8 cellular contexts compared by ENCODE assay signal in the genomic region with DNA sequence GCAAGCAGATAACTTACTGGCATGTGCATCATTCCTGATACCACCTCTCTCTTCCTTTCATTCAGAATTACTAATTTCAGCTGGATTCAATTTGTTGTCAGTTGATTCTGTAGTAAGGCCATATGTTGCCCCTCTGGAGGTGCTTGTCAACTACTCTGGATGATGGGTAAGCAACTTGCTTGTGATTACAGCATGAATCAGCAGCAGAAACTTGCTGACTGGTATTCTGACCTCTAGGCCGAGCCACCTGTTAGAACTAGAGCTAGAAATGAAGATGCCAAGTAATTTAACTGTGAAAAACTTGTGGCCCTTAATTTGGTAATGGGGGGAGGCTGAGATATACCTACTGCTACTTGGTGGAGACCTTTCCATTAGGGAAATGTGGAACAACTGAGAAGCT. TPM values are rescaled to one million over a fixed set of nuclear protein-coding genes. Genes with fewer than 3 reads are reported as not detected.
A peak's percentile ranks its signal among the peaks of the same experiment; 100 is the strongest.
DNase-seq lines count a peak whose midpoint lies in the region; ATAC-seq and TF ChIP-seq lines count a peak whose summit lies in the region.

No MANE protein-coding gene starts in this region.

- no peak overlapping the region for H3K4me2 ChIP-seq in neural cell (ENCODE audit: low read length)

- H3K9me3 ChIP-seq in endocrine pancreas (ENCODE audit: control insufficient read depth, low read length) (no peaks in the 10 kb centered on the region), neural cell (ENCODE audit: low read length) (no peaks in the 10 kb centered on the region)

- intact Hi-C loops in Calu3 (cut with micrococcal nuclease; ENCODE audit: unreplicated experiment) = loop anchor here (5.0 kb wide), 1 partner anchor 42 kb away; the partner anchor contains the start of gene DYNLL1

- no peaks in the 10 kb centered on the region for H3F3A ChIP-seq in neural cell (ENCODE audit: insufficient read depth, low read length, poor library complexity, severe bottlenecking)

- H2AFZ ChIP-seq in neural cell (ENCODE audit: low read depth, low read length) = no peak overlapping the region

- no peaks in the 10 kb centered on the region for H3K9me2 ChIP-seq in neural cell (ENCODE audit: insufficient read depth, low read length)

- H3K4me1 ChIP-seq in endocrine pancreas (ENCODE audit: control insufficient read depth, insufficient read depth, low read length) = peaks cover 30% of the 10 kb centered on the region

- peaks cover 87% of the 10 kb centered on the region for H3K79me2 ChIP-seq in neural cell (replicated peaks; ENCODE audit: insufficient read depth, low read length)

- H3K27me3 Mint-ChIP-seq in Calu3 (ENCODE audit: unreplicated experiment) (no peaks in the 10 kb centered on the region), osteocyte (ENCODE audit: unreplicated experiment) (no peaks in the 10 kb centered on the region)

- no peak for ATAC-seq in GM19397 (IDR thresholded peaks at IDR 0.05; ENCODE audit: unreplicated experiment)
- ATAC-seq in GM18498 (IDR thresholded peaks at IDR 0.05; ENCODE audit: unreplicated experiment) = no peak

- H3K36me3 ChIP-seq in endocrine pancreas (ENCODE audit: control insufficient read depth, insufficient read depth, low read length) = no peaks in the 10 kb centered on the region
- no peaks in the 10 kb centered on the region for H3K36me3 ChIP-seq in neural cell (ENCODE audit: insufficient read depth, low read length)

- H3K9ac ChIP-seq in endocrine pancreas (ENCODE audit: control insufficient read depth, insufficient read depth, low read length) = no peak overlapping the region
- H3K9ac ChIP-seq in neural cell (ENCODE audit: low read length) = no peak overlapping the region

- H3K4me1 Mint-ChIP-seq in Calu3 (ENCODE audit: low read depth, unreplicated experiment) (peaks cover 21% of the 10 kb centered on the region), osteocyte (ENCODE audit: unreplicated experiment) (peaks cover 40% of the 10 kb centered on the region)

- no peaks in the 10 kb centered on the region for H3K27me3 ChIP-seq in endocrine pancreas (ENCODE audit: control insufficient read depth, insufficient read depth, low read length)
- H3K27me3 ChIP-seq in neural cell (ENCODE audit: insufficient read depth, low read depth, low read length) = no peaks in the 10 kb centered on the region

- H3K27ac Mint-ChIP-seq in Calu3 (ENCODE audit: unreplicated experiment) = peak overlapping the region; percentile 55
- no peak overlapping the region for H3K27ac Mint-ChIP-seq in osteocyte (ENCODE audit: unreplicated experiment)

- TF ChIP-seq EP300 in neural cell (conservative IDR thresholded peaks at IDR 0.05; ENCODE audit: poor library complexity, severe bottlenecking) = no peak

- BruUV-seq in Calu3 (replicated peaks; lab: Mats Ljungman, UMichigan) = no TSS peak

- TF ChIP-seq RAD21 in neural cell (conservative IDR thresholded peaks at IDR 0.05) = no peak

- H3K4me3 ChIP-seq in endocrine pancreas (ENCODE audit: control insufficient read depth, insufficient read depth, low read length) (peak overlapping the region; percentile 78), neural cell (ENCODE audit: low read length) (peak overlapping the region; percentile 100)

- no peaks in the 10 kb centered on the region for H3K9me3 Mint-ChIP-seq in Calu3 (ENCODE audit: low read depth, unreplicated experiment)
- no peaks in the 10 kb centered on the region for H3K9me3 Mint-ChIP-seq in osteocyte (ENCODE audit: unreplicated experiment)

- peak overlapping the region; percentile 98 for H3K4me3 Mint-ChIP-seq in Calu3 (ENCODE audit: low read depth, unreplicated experiment)
- H3K4me3 Mint-ChIP-seq in osteocyte (ENCODE audit: unreplicated experiment) = no peak overlapping the region

- TF ChIP-seq CTCF in Calu3 (IDR thresholded peaks at IDR 0.05; ENCODE audit: unreplicated experiment) = no peak
- no peak for TF ChIP-seq CTCF in neural cell (IDR thresholded peaks at IDR 0.05; ENCODE audit: poor library complexity, severe bottlenecking)
- no peak for TF ChIP-seq CTCF in osteocyte (IDR thresholded peaks at IDR 0.05)

- CTCF ChIA-PET in Calu3 (lab: Charles Lee) = interaction anchor here (1.3 kb wide), 1 partner anchor 10 kb away, joined by 5 read pairs; the partner anchor contains the start of gene COQ5

- DNase-seq in Calu3 = no peak
- DNase-seq in RPMI7951 (ENCODE audit: low read depth) = peak; percentile 26
- no peak for DNase-seq in SHP77 (lab: John Stamatoyannopoulos, UW)
- DNase-seq in osteocyte (ENCODE audit: extremely low spot score, unreplicated experiment) = no peak

- H4K20me1 ChIP-seq in neural cell (ENCODE audit: insufficient read depth) = peaks cover 16% of the 10 kb centered on the region

- no peak overlapping the region for H3K27ac ChIP-seq in neural cell (ENCODE audit: low read length)

- H3K36me3 Mint-ChIP-seq in Calu3 (ENCODE audit: insufficient read depth, unreplicated experiment) (peaks cover 31% of the 10 kb centered on the region), osteocyte (ENCODE audit: unreplicated experiment) (peaks cover 7% of the 10 kb centered on the region)

TF ChIP-seq in neural cell, 6 proteins besides CTCF, POLR2A, EP300 and RAD21:
- TF ChIP-seq POLR2AphosphoS5 (IDR thresholded peaks at IDR 0.05) (no peak), EZH2 (IDR thresholded peaks at IDR 0.05; ENCODE audit: borderline replicate concordance, insufficient read depth, low read length, poor library complexity, severe bottlenecking) (no peak), TAF1 (IDR thresholded peaks at IDR 0.05; ENCODE audit: low read depth) (no peak), MXI1 (conservative IDR thresholded peaks at IDR 0.05; ENCODE audit: poor library complexity, severe bottlenecking) (no peak), SMC3 (conservative IDR thresholded peaks at IDR 0.05; ENCODE audit: poor library complexity) (no peak)
- TF ChIP-seq, protein P1, sequence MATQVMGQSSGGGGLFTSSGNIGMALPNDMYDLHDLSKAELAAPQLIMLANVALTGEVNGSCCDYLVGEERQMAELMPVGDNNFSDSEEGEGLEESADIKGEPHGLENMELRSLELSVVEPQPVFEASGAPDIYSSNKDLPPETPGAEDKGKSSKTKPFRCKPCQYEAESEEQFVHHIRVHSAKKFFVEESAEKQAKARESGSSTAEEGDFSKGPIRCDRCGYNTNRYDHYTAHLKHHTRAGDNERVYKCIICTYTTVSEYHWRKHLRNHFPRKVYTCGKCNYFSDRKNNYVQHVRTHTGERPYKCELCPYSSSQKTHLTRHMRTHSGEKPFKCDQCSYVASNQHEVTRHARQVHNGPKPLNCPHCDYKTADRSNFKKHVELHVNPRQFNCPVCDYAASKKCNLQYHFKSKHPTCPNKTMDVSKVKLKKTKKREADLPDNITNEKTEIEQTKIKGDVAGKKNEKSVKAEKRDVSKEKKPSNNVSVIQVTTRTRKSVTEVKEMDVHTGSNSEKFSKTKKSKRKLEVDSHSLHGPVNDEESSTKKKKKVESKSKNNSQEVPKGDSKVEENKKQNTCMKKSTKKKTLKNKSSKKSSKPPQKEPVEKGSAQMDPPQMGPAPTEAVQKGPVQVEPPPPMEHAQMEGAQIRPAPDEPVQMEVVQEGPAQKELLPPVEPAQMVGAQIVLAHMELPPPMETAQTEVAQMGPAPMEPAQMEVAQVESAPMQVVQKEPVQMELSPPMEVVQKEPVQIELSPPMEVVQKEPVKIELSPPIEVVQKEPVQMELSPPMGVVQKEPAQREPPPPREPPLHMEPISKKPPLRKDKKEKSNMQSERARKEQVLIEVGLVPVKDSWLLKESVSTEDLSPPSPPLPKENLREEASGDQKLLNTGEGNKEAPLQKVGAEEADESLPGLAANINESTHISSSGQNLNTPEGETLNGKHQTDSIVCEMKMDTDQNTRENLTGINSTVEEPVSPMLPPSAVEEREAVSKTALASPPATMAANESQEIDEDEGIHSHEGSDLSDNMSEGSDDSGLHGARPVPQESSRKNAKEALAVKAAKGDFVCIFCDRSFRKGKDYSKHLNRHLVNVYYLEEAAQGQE (IDR thresholded peaks at IDR 0.05; ENCODE audit: borderline replicate concordance) = no peak

RNA-seq across cellular contexts. Expression of gene RNF10, which starts 5.1 kb away (rescaled TPM):
- total RNA-seq in Calu3 (2022) (172 and 206 TPM in 2 replicates), osteocyte (139 and 177 TPM in 2 replicates)
- total RNA-seq in RPMI7951 (2014; rRNA removed; shearing (Covaris generic)) = 60.8 and 74.8 TPM in 2 replicates
- 139 and 145 TPM in 2 replicates for polyA plus RNA-seq in neural cell
- 119 and 140 TPM in 2 replicates for polyA minus RNA-seq in neural cell

RNA-seq across cellular contexts. Expression of gene COQ5, which starts 10.3 kb away (rescaled TPM):
- 33.8 and 36.8 TPM in 2 replicates for total RNA-seq in Calu3 (2022)
- 32.3 and 34.1 TPM in 2 replicates for total RNA-seq in RPMI7951 (2014; rRNA removed; shearing (Covaris generic))
- polyA plus RNA-seq in neural cell = 91.6 and 98.6 TPM in 2 replicates
- 43.6 and 50.1 TPM in 2 replicates for polyA minus RNA-seq in neural cell
- total RNA-seq in osteocyte = 20.4 and 24.0 TPM in 2 replicates

RNA-seq across cellular contexts. Expression of gene POP5, which starts 41.9 kb away (rescaled TPM):
- total RNA-seq in Calu3 (2022) = 81.0 and 84.4 TPM in 2 replicates
- total RNA-seq in RPMI7951 (2014; rRNA removed; shearing (Covaris generic)) = 80.9 and 89.1 TPM in 2 replicates
- 137 and 153 TPM in 2 replicates for polyA plus RNA-seq in neural cell
- polyA minus RNA-seq in neural cell = 30.2 and 34.3 TPM in 2 replicates
- total RNA-seq in osteocyte = 36.9 and 42.0 TPM in 2 replicates

RNA-seq across cellular contexts. Expression of gene DYNLL1, which starts 43.4 kb away (rescaled TPM):
- total RNA-seq in Calu3 (2022) (419 and 423 TPM in 2 replicates), osteocyte (324 and 325 TPM in 2 replicates)
- 585 and 618 TPM in 2 replicates for total RNA-seq in RPMI7951 (2014; rRNA removed; shearing (Covaris generic))
- 404 and 466 TPM in 2 replicates for polyA plus RNA-seq in neural cell
- 126 and 149 TPM in 2 replicates for polyA minus RNA-seq in neural cell
